ENCODE assay signal across 10 cellular contexts in genomic region chr14:22560638-22561365, GRCh38. TPM values are rescaled to one million over a fixed set of nuclear protein-coding genes. Genes with fewer than 3 reads are reported as not detected.
DNase-seq lines count a peak whose midpoint lies in the region; ATAC-seq and TF ChIP-seq lines count a peak whose summit lies in the region.
"Had no signal": no experiment of that assay in that cellular context is flagged by ENCODE, and none has a peak within 500 bp of the region (broad histone marks: within the 10 kb centered on the region; RNA-seq: fewer than 3 reads in every experiment).

No MANE protein-coding gene starts in this region.

- TF ChIP-seq CTCF in endothelial cell (IDR thresholded peaks at IDR 0.05; ENCODE audit: unreplicated experiment), result no peak

- CTCF ChIA-PET in T-cell (lab: Charles Lee), result interaction anchor here (0.6 to 4.9 kb wide), 13 partner anchors 8 to 647 kb away, joined by 3 to 176 read pairs (median 4); partner anchors contain the start of genes DAD1 (in 1 of the 2) and RBM23 (in 1 of the 2)

- no peak overlapping the region for H3K9ac ChIP-seq in stomach smooth muscle (ENCODE audit: low read length in 2 of 2)

- H3K27ac ChIP-seq in stomach smooth muscle (ENCODE audit: low read length), result peak overlapping the region; percentile 24
- H3K27ac ChIP-seq: epithelial cell of prostate had no signal

- H3K4me1 ChIP-seq in stomach smooth muscle (ENCODE audit: control insufficient read depth, insufficient read depth, low read length), result peaks cover 31% of the 10 kb centered on the region

- intact Hi-C loops in activated CD4-positive, alpha-beta T cell treated with anti-CD3 and anti-CD28 coated beads, Interleukin-2, amount 10 ng/mL, durations not matched to agents 24 days and 14 days (cut with micrococcal nuclease), result loop anchor here (1.0 to 2.0 kb wide), 2 partner anchors 28 to 358 kb away; partner anchors contain the start of genes DAD1 and RBM23

- H3K27me3 Mint-ChIP-seq in activated CD4-positive, alpha-beta T cell treated with anti-CD3 and anti-CD28 coated beads, Interleukin-2, amount 10 ng/mL, durations not matched to agents 24 days and 14 days, result peaks cover 4% of the 10 kb centered on the region
- peaks cover 0 to 2% of the 10 kb centered on the region in 2 donors for H3K27me3 Mint-ChIP-seq in T-cell
- peaks cover 10% of the 10 kb centered on the region for H3K27me3 Mint-ChIP-seq in endothelial cell (ENCODE audit: unreplicated experiment)

- H3K9me3 Mint-ChIP-seq in activated CD4-positive, alpha-beta T cell treated with anti-CD3 and anti-CD28 coated beads, Interleukin-2, amount 10 ng/mL, durations not matched to agents 24 days and 14 days, result peaks cover 5% of the 10 kb centered on the region
- H3K9me3 Mint-ChIP-seq in T-cell (no peaks in the 10 kb centered on the region), endothelial cell (ENCODE audit: unreplicated experiment) (no peaks in the 10 kb centered on the region)

- H3K9me3 ChIP-seq in stomach smooth muscle (ENCODE audit: control insufficient read depth in 2 of 2, low read length in 2 of 2), result no peaks in the 10 kb centered on the region

- ATAC-seq in T-cell (replicated peaks in 1 of 4), result no peak
- no peak for ATAC-seq in HG03108 (IDR thresholded peaks at IDR 0.05; ENCODE audit: unreplicated experiment)

- H3K36me3 Mint-ChIP-seq in activated CD4-positive, alpha-beta T cell treated with anti-CD3 and anti-CD28 coated beads, Interleukin-2, amount 10 ng/mL, durations not matched to agents 24 days and 14 days (ENCODE audit: low read depth), result peaks cover 43% of the 10 kb centered on the region
- H3K36me3 Mint-ChIP-seq in T-cell (peaks cover 15% of the 10 kb centered on the region), endothelial cell (ENCODE audit: low read depth, unreplicated experiment) (peaks cover 4% of the 10 kb centered on the region)

- peak; percentile 81 for DNase-seq in activated CD4-positive, alpha-beta T cell treated with anti-CD3 and anti-CD28 coated beads, Interleukin-2, amount 10 ng/mL, durations not matched to agents 24 days and 14 days
- no peak for DNase-seq in activated CD4-positive, alpha-beta T cell treated with anti-CD3 and anti-CD28 coated beads, Interleukin-2, amount 50 U/mL, for 4 hours
- peak in 1 of 34 experiments; percentile 28 for DNase-seq in T-cell
- no peak for DNase-seq in endothelial cell (ENCODE audit: low spot score)
- no peak for DNase-seq in hippocampal formation (lab: John Stamatoyannopoulos, UW)
- no peak for DNase-seq in C1 segment of cervical spinal cord (lab: John Stamatoyannopoulos, UW)
- DNase-seq: NCI-H226 had no signal

- peaks cover 86% of the 10 kb centered on the region for H3K4me1 Mint-ChIP-seq in activated CD4-positive, alpha-beta T cell treated with anti-CD3 and anti-CD28 coated beads, Interleukin-2, amount 10 ng/mL, durations not matched to agents 24 days and 14 days
- H3K4me1 Mint-ChIP-seq in T-cell (peaks cover 92 to 100% (median 93%) of the 10 kb centered on the region in 3 donors), endothelial cell (ENCODE audit: unreplicated experiment) (peaks cover 46% of the 10 kb centered on the region)

- no peaks in the 10 kb centered on the region for H3K27me3 ChIP-seq in stomach smooth muscle (ENCODE audit: control insufficient read depth in 1 of 2, insufficient read depth in 2 of 2, low read length in 2 of 2)

- no peaks in the 10 kb centered on the region for H3K36me3 ChIP-seq in stomach smooth muscle (ENCODE audit: control insufficient read depth in 2 of 2, insufficient read depth in 2 of 2, low read length in 2 of 2)

- H3K4me3 ChIP-seq in stomach smooth muscle (ENCODE audit: low read length in 2 of 2), result no peak overlapping the region

- H3K4me3 Mint-ChIP-seq in activated CD4-positive, alpha-beta T cell treated with anti-CD3 and anti-CD28 coated beads, Interleukin-2, amount 10 ng/mL, durations not matched to agents 24 days and 14 days, result peak overlapping the region; percentile 78
- H3K4me3 Mint-ChIP-seq in T-cell (peak overlapping the region; percentile 36 to 64 (median 64)), endothelial cell (ENCODE audit: unreplicated experiment) (no peak overlapping the region)

- H3K27ac Mint-ChIP-seq in activated CD4-positive, alpha-beta T cell treated with anti-CD3 and anti-CD28 coated beads, Interleukin-2, amount 10 ng/mL, durations not matched to agents 24 days and 14 days, result peak overlapping the region; percentile 97
- peak overlapping the region; percentile 98 to 99 for H3K27ac Mint-ChIP-seq in T-cell
- peak overlapping the region; percentile 75 for H3K27ac Mint-ChIP-seq in endothelial cell (ENCODE audit: unreplicated experiment)

- POLR2A ChIA-PET in T-cell (lab: Charles Lee), result interaction anchor here (0.5 to 1.1 kb wide), 7 partner anchors 9 to 375 kb away, joined by 3 to 11 read pairs (median 4); no protein-coding TSS in a partner anchor

RNA-seq across cellular contexts. Expression of gene DAD1, which starts 28.2 kb away (rescaled TPM):
- 255 and 266 TPM in 2 replicates for total RNA-seq in activated CD4-positive, alpha-beta T cell treated with anti-CD3 and anti-CD28 coated beads, Interleukin-2, amount 10 ng/mL, durations not matched to agents 24 days and 14 days
- total RNA-seq in T-cell, result 100 to 1,000 TPM in 4 of 5 donors, 10 to 100 TPM in 1; 80.9 to 127 (median 113) TPM
- 250 TPM for total RNA-seq in endothelial cell (ENCODE audit: unreplicated experiment)

RNA-seq across cellular contexts. Expression of gene ABHD4, which starts 37.3 kb away (rescaled TPM):
- total RNA-seq in activated CD4-positive, alpha-beta T cell treated with anti-CD3 and anti-CD28 coated beads, Interleukin-2, amount 10 ng/mL, durations not matched to agents 24 days and 14 days, result 9.7 and 10.3 TPM in 2 replicates
- total RNA-seq in T-cell, result 10 to 100 TPM; 10.1 to 20.9 (median 17.3) TPM
- total RNA-seq in endothelial cell (ENCODE audit: unreplicated experiment), result 77.7 TPM
